8 cellular contexts compared by ENCODE assay signal in genomic region chr17:63702223-63702577, GRCh38. TPM values are rescaled to one million over a fixed set of nuclear protein-coding genes. Genes with fewer than 3 reads are reported as not detected.
DNase-seq lines count a peak whose midpoint lies in the region; ATAC-seq and TF ChIP-seq lines count a peak whose summit lies in the region.

No MANE protein-coding gene starts in this region.

- peak; percentile 20 for ATAC-seq in CD4-positive, alpha-beta T cell (ENCODE audit: poor library complexity)
- peak in 1 of 2 donors; percentile 16 for ATAC-seq in activated T-cell treated with anti-CD3 and anti-CD28 coated beads, Interleukin-2, amount 50 U/mL, for 72 hours (replicated peaks in 1 of 2)
- ATAC-seq in natural killer cell treated with Interleukin-12 subunit alpha and Interleukin-12 subunit beta and Interleukin-15 and Interleukin-18, amount 100 ng/mL, for 72 hours: peak; percentile 26 to 40
- ATAC-seq in HG03520 (IDR thresholded peaks at IDR 0.05; ENCODE audit: unreplicated experiment) (no peak), Right ventricle myocardium superior (ENCODE audit: poor library complexity) (no peak)

- POLR2A ChIA-PET in CD4-positive, alpha-beta T cell (lab: Charles Lee): interaction anchor here (0.9 to 18.5 kb wide), 21 partner anchors 4 to 804 kb away, joined by 3 to 844 read pairs (median 5); partner anchors contain the start of genes CCDC47, CEP95, DCAF7 and DDX42

- peak in 9 of 10 experiments; percentile 49 to 76 (median 70) for DNase-seq in CD4-positive, alpha-beta T cell
- DNase-seq in NB4 (ENCODE audit: low read depth) (peak; percentile 89), NCI-H1092 treated with DMSO at 0.1 percent for 48 hours (lab: John Stamatoyannopoulos, UW) (no peak), thyroid gland (no peak), Right ventricle myocardium superior (no peak)
- peak; percentile 68 to 71 for DNase-seq in activated T-cell treated with anti-CD3 and anti-CD28 coated beads, Interleukin-2, amount 50 U/mL, for 72 hours
- DNase-seq in natural killer cell treated with Interleukin-12 subunit alpha and Interleukin-12 subunit beta and Interleukin-15 and Interleukin-18, amount 100 ng/mL, for 72 hours (ENCODE audit: low spot score): peak; percentile 83

- no peaks in the 10 kb centered on the region for H3K9me3 ChIP-seq in CD4-positive, alpha-beta T cell (ENCODE audit: control insufficient read depth, low read length)
- no peaks in the 10 kb centered on the region for H3K9me3 ChIP-seq in thyroid gland

- H3K36me3 Mint-ChIP-seq in CD4-positive, alpha-beta T cell (ENCODE audit: low read depth): peaks cover 63% of the 10 kb centered on the region
- peaks cover 8% of the 10 kb centered on the region in 2 donors for H3K36me3 Mint-ChIP-seq in activated T-cell treated with anti-CD3 and anti-CD28 coated beads, Interleukin-2, amount 50 U/mL, for 72 hours (ENCODE audit: insufficient read depth in 2 of 2)
- H3K36me3 Mint-ChIP-seq in natural killer cell treated with Interleukin-12 subunit alpha and Interleukin-12 subunit beta and Interleukin-15 and Interleukin-18, amount 100 ng/mL, for 72 hours: peaks cover 5% of the 10 kb centered on the region

- peak overlapping the region; percentile 100 for H3K27ac Mint-ChIP-seq in CD4-positive, alpha-beta T cell
- H3K27ac Mint-ChIP-seq in activated T-cell treated with anti-CD3 and anti-CD28 coated beads, Interleukin-2, amount 50 U/mL, for 72 hours: peak overlapping the region; percentile 43
- peak overlapping the region; percentile 92 to 95 for H3K27ac Mint-ChIP-seq in natural killer cell treated with Interleukin-12 subunit alpha and Interleukin-12 subunit beta and Interleukin-15 and Interleukin-18, amount 100 ng/mL, for 72 hours

- WGBS in thyroid gland, 2 donors: 75 to 77% methylated on average over 5 of the region's 5 CpGs

- no peaks in the 10 kb centered on the region for H3K27me3 ChIP-seq in CD4-positive, alpha-beta T cell (ENCODE audit: control insufficient read depth, insufficient read depth, low read length)
- H3K27me3 ChIP-seq in thyroid gland: no peaks in the 10 kb centered on the region

- CTCF ChIA-PET in CD4-positive, alpha-beta T cell (lab: Charles Lee): interaction anchor here (0.6 to 10.9 kb wide), 5 partner anchors 9 to 80 kb away, joined by 3 to 169 read pairs (median 5); partner anchors contain the start of genes CCDC47, DDX42, MAP3K3 and STRADA

- peaks cover 0 to 22% of the 10 kb centered on the region in 2 donors for H3K36me3 ChIP-seq in thyroid gland

- peaks cover 5% of the 10 kb centered on the region for H3K27me3 Mint-ChIP-seq in CD4-positive, alpha-beta T cell
- no peaks in the 10 kb centered on the region for H3K27me3 Mint-ChIP-seq in activated T-cell treated with anti-CD3 and anti-CD28 coated beads, Interleukin-2, amount 50 U/mL, for 72 hours (ENCODE audit: low read depth)
- H3K27me3 Mint-ChIP-seq in natural killer cell treated with Interleukin-12 subunit alpha and Interleukin-12 subunit beta and Interleukin-15 and Interleukin-18, amount 100 ng/mL, for 72 hours: no peaks in the 10 kb centered on the region

- intact Hi-C loops in CD4-positive, alpha-beta T cell (cut with DNase I, micrococcal nuclease): loop anchor here in 1 of 2 experiments (2.0 to 5.0 kb wide), 2 partner anchors 71 to 805 kb away; partner anchors contain the start of genes CCDC47, CEP95 and DDX5
- intact Hi-C loops in thyroid gland (cut with DNase I) (no loop called here), Right ventricle myocardium superior (cut with DNase I) (no loop called here)

- peak overlapping the region; percentile 81 for H3K4me3 ChIP-seq in NB4 (ENCODE audit: low read depth, low read length)
- no peak overlapping the region for H3K4me3 ChIP-seq in thyroid gland (replicated peaks in 1 of 3)

- no peaks in the 10 kb centered on the region for H3K9me3 Mint-ChIP-seq in CD4-positive, alpha-beta T cell
- no peaks in the 10 kb centered on the region for H3K9me3 Mint-ChIP-seq in activated T-cell treated with anti-CD3 and anti-CD28 coated beads, Interleukin-2, amount 50 U/mL, for 72 hours
- H3K9me3 Mint-ChIP-seq in natural killer cell treated with Interleukin-12 subunit alpha and Interleukin-12 subunit beta and Interleukin-15 and Interleukin-18, amount 100 ng/mL, for 72 hours: no peaks in the 10 kb centered on the region

- TF ChIP-seq POLR2A in NB4 (IDR thresholded peaks at IDR 0.05; ENCODE audit: extremely low read depth, insufficient read length) (no peak), thyroid gland (IDR thresholded peaks at IDR 0.05) (no peak)

- peak overlapping the region; percentile 97 for H3K4me3 Mint-ChIP-seq in CD4-positive, alpha-beta T cell
- H3K4me3 Mint-ChIP-seq in activated T-cell treated with anti-CD3 and anti-CD28 coated beads, Interleukin-2, amount 50 U/mL, for 72 hours: peak overlapping the region; percentile 93 to 96
- peak overlapping the region; percentile 90 for H3K4me3 Mint-ChIP-seq in natural killer cell treated with Interleukin-12 subunit alpha and Interleukin-12 subunit beta and Interleukin-15 and Interleukin-18, amount 100 ng/mL, for 72 hours

- peaks cover 73% of the 10 kb centered on the region for H3K4me1 Mint-ChIP-seq in CD4-positive, alpha-beta T cell (ENCODE audit: low read depth)
- H3K4me1 Mint-ChIP-seq in activated T-cell treated with anti-CD3 and anti-CD28 coated beads, Interleukin-2, amount 50 U/mL, for 72 hours (ENCODE audit: low read depth): peaks cover 66% of the 10 kb centered on the region
- H3K4me1 Mint-ChIP-seq in natural killer cell treated with Interleukin-12 subunit alpha and Interleukin-12 subunit beta and Interleukin-15 and Interleukin-18, amount 100 ng/mL, for 72 hours (ENCODE audit: low read depth in 2 of 2): peaks cover 49 to 54% of the 10 kb centered on the region in 2 donors

- H3K4me1 ChIP-seq in thyroid gland: peaks cover 6 to 21% of the 10 kb centered on the region in 2 donors

- H3K27ac ChIP-seq in CD4-positive, alpha-beta T cell (ENCODE audit: low read depth, low read length): peak overlapping the region; percentile 89
- H3K27ac ChIP-seq in thyroid gland: no peak overlapping the region

- TF ChIP-seq CTCF in CD4-positive, alpha-beta T cell (IDR thresholded peaks at IDR 0.05): no peak
- TF ChIP-seq CTCF in NB4 (IDR thresholded peaks at IDR 0.05; ENCODE audit: low read depth, low read length) (no peak), thyroid gland (IDR thresholded peaks at IDR 0.05) (no peak)

RNA-seq across cellular contexts. Expression of gene LIMD2, which starts 2.3 kb away (rescaled TPM):
- total RNA-seq in CD4-positive, alpha-beta T cell: 100 to 1,000 TPM; 711 to 727 TPM
- total RNA-seq in activated T-cell treated with anti-CD3 and anti-CD28 coated beads, Interleukin-2, amount 50 U/mL, for 72 hours: 100 to 1,000 TPM; 227 to 324 TPM
- 100 to 1,000 TPM; 114 to 185 TPM for total RNA-seq in natural killer cell treated with Interleukin-12 subunit alpha and Interleukin-12 subunit beta and Interleukin-15 and Interleukin-18, amount 100 ng/mL, for 72 hours
- total RNA-seq in thyroid gland: 10 to 100 TPM in 1 of 4 donors, 1 to 10 TPM in 3; 3.9 to 10.7 (median 7.2) TPM
- total RNA-seq in Right ventricle myocardium superior: 2.4 TPM

RNA-seq across cellular contexts. Expression of gene STRADA, which starts 39.4 kb away (rescaled TPM):
- total RNA-seq in CD4-positive, alpha-beta T cell: 10 to 100 TPM; 50.9 to 51.0 TPM
- 10 to 100 TPM; 71.7 to 77.7 TPM for total RNA-seq in activated T-cell treated with anti-CD3 and anti-CD28 coated beads, Interleukin-2, amount 50 U/mL, for 72 hours
- 10 to 100 TPM; 59.5 to 86.5 TPM for total RNA-seq in natural killer cell treated with Interleukin-12 subunit alpha and Interleukin-12 subunit beta and Interleukin-15 and Interleukin-18, amount 100 ng/mL, for 72 hours
- 10 to 100 TPM; 28.6 to 44.6 (median 32.2) TPM for total RNA-seq in thyroid gland
- total RNA-seq in Right ventricle myocardium superior: 14.7 TPM

Comparison
In these comparisons a context has a peak if more than half of its experiments do, and no peak if none do; other contexts are left out.
1. ATAC-seq: peak in CD4-positive, alpha-beta T cell (single experiment) and natural killer cell treated with Interleukin-12 subunit alpha and Interleukin-12 subunit beta and Interleukin-15 and Interleukin-18, amount 100 ng/mL, for 72 hours (2 of 2); none in HG03520 (single experiment) and Right ventricle myocardium superior (single experiment).
2. DNase-seq: peak in CD4-positive, alpha-beta T cell (9 of 10), NB4 (single experiment), activated T-cell treated with anti-CD3 and anti-CD28 coated beads, Interleukin-2, amount 50 U/mL, for 72 hours (2 of 2) and natural killer cell treated with Interleukin-12 subunit alpha and Interleukin-12 subunit beta and Interleukin-15 and Interleukin-18, amount 100 ng/mL, for 72 hours (single experiment); none in NCI-H1092 treated with DMSO at 0.1 percent for 48 hours (single experiment), thyroid gland (0 of 2) and Right ventricle myocardium superior (single experiment).
3. H3K27ac Mint-ChIP-seq: peak in every context shown above with its lines; median percentile 100 in CD4-positive, alpha-beta T cell; 94 in natural killer cell treated with Interleukin-12 subunit alpha and Interleukin-12 subunit beta and Interleukin-15 and Interleukin-18, amount 100 ng/mL, for 72 hours; 43 in activated T-cell treated with anti-CD3 and anti-CD28 coated beads, Interleukin-2, amount 50 U/mL, for 72 hours.
4. RNA of gene LIMD2, which starts 2.3 kb away (total RNA-seq): 711 to 727 TPM in CD4-positive, alpha-beta T cell, 227 to 324 TPM in activated T-cell treated with anti-CD3 and anti-CD28 coated beads, Interleukin-2, amount 50 U/mL, for 72 hours and 114 to 185 TPM in natural killer cell treated with Interleukin-12 subunit alpha and Interleukin-12 subunit beta and Interleukin-15 and Interleukin-18, amount 100 ng/mL, for 72 hours; 3.9 to 10.7 TPM in thyroid gland and 2.4 TPM in Right ventricle myocardium superior (single experiment); every median in the first group is over 4 times any median in the second.
5. Peak in every context shown above with its lines, with median percentiles within 50 percentile points of each other: H3K4me3 Mint-ChIP-seq.